1 cellular context compared by ENCODE assay signal in the genomic region with DNA sequence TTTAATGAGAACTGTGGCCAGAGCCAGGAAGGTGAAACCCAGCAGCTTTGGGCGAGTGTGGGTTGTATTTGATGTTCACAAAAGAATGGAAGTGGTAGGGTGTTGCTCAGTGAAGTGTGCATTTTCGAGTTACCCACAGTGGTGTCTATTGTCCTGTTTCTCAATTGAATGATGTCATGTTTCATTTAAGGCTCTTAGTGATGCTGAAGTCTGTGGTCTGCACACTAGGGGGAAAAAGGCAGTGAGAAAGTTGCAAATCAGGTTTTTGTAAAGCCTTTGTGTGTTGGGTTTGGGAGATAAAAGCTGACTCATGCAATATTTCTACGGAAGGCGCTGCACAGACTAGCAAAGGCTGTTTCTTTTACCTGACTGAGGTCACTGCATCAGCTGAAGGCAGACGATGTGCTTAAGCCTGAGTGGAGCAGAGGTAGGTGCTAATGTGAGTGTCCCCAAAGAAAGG.
TF ChIP-seq lines count a peak whose summit lies in the region.

No MANE protein-coding gene starts in this region.

TF ChIP-seq in SK-N-SH treated with all-trans-retinoic acid at 6 μM for 48 hours, 23 proteins besides CTCF, POLR2A, EP300 and RAD21 (continued from another document):
- TF ChIP-seq, protein P1, sequence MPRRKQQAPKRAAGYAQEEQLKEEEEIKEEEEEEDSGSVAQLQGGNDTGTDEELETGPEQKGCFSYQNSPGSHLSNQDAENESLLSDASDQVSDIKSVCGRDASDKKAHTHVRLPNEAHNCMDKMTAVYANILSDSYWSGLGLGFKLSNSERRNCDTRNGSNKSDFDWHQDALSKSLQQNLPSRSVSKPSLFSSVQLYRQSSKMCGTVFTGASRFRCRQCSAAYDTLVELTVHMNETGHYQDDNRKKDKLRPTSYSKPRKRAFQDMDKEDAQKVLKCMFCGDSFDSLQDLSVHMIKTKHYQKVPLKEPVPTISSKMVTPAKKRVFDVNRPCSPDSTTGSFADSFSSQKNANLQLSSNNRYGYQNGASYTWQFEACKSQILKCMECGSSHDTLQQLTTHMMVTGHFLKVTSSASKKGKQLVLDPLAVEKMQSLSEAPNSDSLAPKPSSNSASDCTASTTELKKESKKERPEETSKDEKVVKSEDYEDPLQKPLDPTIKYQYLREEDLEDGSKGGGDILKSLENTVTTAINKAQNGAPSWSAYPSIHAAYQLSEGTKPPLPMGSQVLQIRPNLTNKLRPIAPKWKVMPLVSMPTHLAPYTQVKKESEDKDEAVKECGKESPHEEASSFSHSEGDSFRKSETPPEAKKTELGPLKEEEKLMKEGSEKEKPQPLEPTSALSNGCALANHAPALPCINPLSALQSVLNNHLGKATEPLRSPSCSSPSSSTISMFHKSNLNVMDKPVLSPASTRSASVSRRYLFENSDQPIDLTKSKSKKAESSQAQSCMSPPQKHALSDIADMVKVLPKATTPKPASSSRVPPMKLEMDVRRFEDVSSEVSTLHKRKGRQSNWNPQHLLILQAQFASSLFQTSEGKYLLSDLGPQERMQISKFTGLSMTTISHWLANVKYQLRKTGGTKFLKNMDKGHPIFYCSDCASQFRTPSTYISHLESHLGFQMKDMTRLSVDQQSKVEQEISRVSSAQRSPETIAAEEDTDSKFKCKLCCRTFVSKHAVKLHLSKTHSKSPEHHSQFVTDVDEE (CRISPR knock-in tag; IDR thresholded peaks at IDR 0.05) = no peak
- TF ChIP-seq SNAI2 (CRISPR knock-in tag; IDR thresholded peaks at IDR 0.05) = no peak
